ENCODE assay signal across 14 cellular contexts in genomic region chr9:99197124-99197630, GRCh38. TPM values are rescaled to one million over a fixed set of nuclear protein-coding genes. Genes with fewer than 3 reads are reported as not detected.
DNase-seq lines count a peak whose midpoint lies in the region; ATAC-seq, FAIRE-seq and TF ChIP-seq lines count a peak whose summit lies in the region.
"Had no signal": no experiment of that assay in that cellular context is flagged by ENCODE, and none has a peak within 500 bp of the region (broad histone marks: within the 10 kb centered on the region; RNA-seq: fewer than 3 reads in every experiment).

No MANE protein-coding gene starts in this region.

- H2AFZ ChIP-seq in OCI-LY7 (ENCODE audit: low read length) = no peak overlapping the region
- H2AFZ ChIP-seq: PC-9 had no signal

- H3K4me2 ChIP-seq in A549 (no peak overlapping the region), OCI-LY7 (ENCODE audit: low read length) (no peak overlapping the region)
- H3K4me2 ChIP-seq: PC-9 had no signal

- no peaks in the 10 kb centered on the region for H3K36me3 ChIP-seq in OCI-LY7 (ENCODE audit: insufficient read depth, low read length)

- CTCF ChIA-PET in A549 (lab: Yijun Ruan, JAX) (interaction anchor here (1.1 to 8.0 kb wide), 4 partner anchors 11 to 459 kb away, joined by 3 to 66 read pairs (median 4); no protein-coding TSS in a partner anchor), OCI-LY7 (lab: Charles Lee; ENCODE audit: unreplicated experiment) (no interaction called here)

- DNase-seq in A549 (ENCODE audit: low read depth in 1 of 2, low spot score in 1 of 2) = no peak
- DNase-seq in DMS 273 treated with DMSO at 0.1 percent for 48 hours (lab: John Stamatoyannopoulos, UW) = peak; percentile 4
- DNase-seq in NCI-H524 (lab: John Stamatoyannopoulos, UW) = peak; percentile 90 to 96
- peak; percentile 70 for DNase-seq in cerebellum (ENCODE audit: low spot score)
- DNase-seq in D341Med (ENCODE audit: low spot score) = no peak
- no peak for DNase-seq in OCI-LY7 (ENCODE audit: low spot score)
- DNase-seq in RKO (ENCODE audit: low spot score) = no peak
- DNase-seq: CD4-positive, alpha-beta memory T cell; KBM-7; NCI-H1092; NCI-H510A; PC-9; T-cell had no signal

- TF ChIP-seq POLR2A in A549 (IDR thresholded peaks at IDR 0.05; ENCODE audit: low read length) = no peak

- intact Hi-C loops in OCI-LY7 (cut with micrococcal nuclease; ENCODE audit: unreplicated experiment) = no loop called here

- H3K4me1 ChIP-seq in A549 = no peaks in the 10 kb centered on the region
- no peaks in the 10 kb centered on the region for H3K4me1 ChIP-seq in OCI-LY7 (ENCODE audit: insufficient read depth, low read length, poor library complexity, severe bottlenecking)

- no peaks in the 10 kb centered on the region for H3K79me2 ChIP-seq in OCI-LY7 (ENCODE audit: insufficient read depth, low read depth, low read length)

- ATAC-seq in A549 = peak; percentile 40 to 58; a peak in 3 of 6 replicates
- ATAC-seq in HG03460 (IDR thresholded peaks at IDR 0.05; ENCODE audit: unreplicated experiment) = no peak
- ATAC-seq: T-cell had no signal

- no peak for FAIRE-seq in A549 (lab: Jason Lieb, UNC)

- POLR2A ChIA-PET in A549 (lab: Yijun Ruan, JAX) (interaction anchor here (1.9 kb wide), 1 partner anchor 25 kb away, joined by 7 read pairs; the partner anchor contains the start of genes ALG2 and SEC61B), OCI-LY7 (lab: Charles Lee) (interaction anchor here (0.8 to 1.3 kb wide), 6 partner anchors 8 to 163 kb away, joined by 3 to 5 read pairs (median 3); no protein-coding TSS in a partner anchor)

- no peaks in the 10 kb centered on the region for H4K20me1 ChIP-seq in OCI-LY7 (ENCODE audit: insufficient read depth, low read length)

- TF ChIP-seq CTCF in A549 (IDR thresholded peaks at IDR 0.05) (no peak), OCI-LY7 (conservative IDR thresholded peaks at IDR 0.05; ENCODE audit: low read length) (no peak)

- TF ChIP-seq EP300 in A549 (IDR thresholded peaks at IDR 0.05) = no peak

- H3K27ac ChIP-seq in A549 (no peak overlapping the region), OCI-LY7 (ENCODE audit: low read depth, low read length, poor library complexity, severe bottlenecking) (no peak overlapping the region)
- H3K27ac ChIP-seq: PC-9 had no signal

- 60% methylated on average over 3 of the region's 3 CpGs for WGBS in A549 (ENCODE audit: missing lambda C conversion rate)

- H3K9me3 ChIP-seq in A549 = no peaks in the 10 kb centered on the region
- no peaks in the 10 kb centered on the region for H3K9me3 ChIP-seq in OCI-LY7 (ENCODE audit: low read length)

- BruUV-seq in OCI-LY7 (replicated peaks; lab: Mats Ljungman, UMichigan) = no TSS peak

- H3K9me2 ChIP-seq in OCI-LY7 (ENCODE audit: insufficient read depth, low read length) = no peaks in the 10 kb centered on the region

- no peak for TF ChIP-seq RAD21 in A549 (conservative IDR thresholded peaks at IDR 0.05 in 1 of 2, IDR thresholded peaks at IDR 0.05 in 1 of 2)

- H3K4me3 ChIP-seq in A549 = no peak overlapping the region
- no peak overlapping the region for H3K4me3 ChIP-seq in OCI-LY7 (ENCODE audit: low read depth, low read length, poor library complexity, severe bottlenecking)
- H3K4me3 ChIP-seq: PC-9 had no signal

TF ChIP-seq in A549, 52 proteins besides CTCF, POLR2A, EP300 and RAD21:
- TF ChIP-seq POLR2AphosphoS2 (conservative IDR thresholded peaks at IDR 0.05; ENCODE audit: low read length) (no peak), BHLHE40 (IDR thresholded peaks at IDR 0.05; ENCODE audit: low read depth, low read length) (no peak), ZNF302 (CRISPR knock-in tag; IDR thresholded peaks at IDR 0.05) (no peak), MAFK (IDR thresholded peaks at IDR 0.05; ENCODE audit: partially characterized antibody) (no peak), HOXB13 (CRISPR knock-in tag; IDR thresholded peaks at IDR 0.05; ENCODE audit: low read depth) (no peak), NFE2L2 (conservative IDR thresholded peaks at IDR 0.05; ENCODE audit: low read length) (no peak), MAZ (IDR thresholded peaks at IDR 0.05; ENCODE audit: borderline replicate concordance, low read depth, low read length) (no peak), HEYL (CRISPR knock-in tag; IDR thresholded peaks at IDR 0.05) (no peak), KDM1A (IDR thresholded peaks at IDR 0.05; ENCODE audit: low read depth) (no peak)
- TF ChIP-seq, protein P1, sequence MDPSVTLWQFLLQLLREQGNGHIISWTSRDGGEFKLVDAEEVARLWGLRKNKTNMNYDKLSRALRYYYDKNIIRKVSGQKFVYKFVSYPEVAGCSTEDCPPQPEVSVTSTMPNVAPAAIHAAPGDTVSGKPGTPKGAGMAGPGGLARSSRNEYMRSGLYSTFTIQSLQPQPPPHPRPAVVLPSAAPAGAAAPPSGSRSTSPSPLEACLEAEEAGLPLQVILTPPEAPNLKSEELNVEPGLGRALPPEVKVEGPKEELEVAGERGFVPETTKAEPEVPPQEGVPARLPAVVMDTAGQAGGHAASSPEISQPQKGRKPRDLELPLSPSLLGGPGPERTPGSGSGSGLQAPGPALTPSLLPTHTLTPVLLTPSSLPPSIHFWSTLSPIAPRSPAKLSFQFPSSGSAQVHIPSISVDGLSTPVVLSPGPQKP (IDR thresholded peaks at IDR 0.05; ENCODE audit: low read depth, low read length) = no peak

RNA-seq across cellular contexts. Expression of gene ALG2, which starts 24.6 kb away (rescaled TPM):
- polyA plus RNA-seq in A549 (2011; rRNA removed) (76.3 and 77.9 TPM in 2 replicates), A549 (2017; fragmentation: RNase III; extraction: RNeasy Plus Mini Kit Qiagen cat#74134 plus additional on column Dnase treatment) (26.1 to 26.6 TPM (median 26.2 TPM) in 3 replicates)
- polyA plus RNA-seq in A549 (2012; cell fraction: cytosol; rRNA removed) = 25.9 and 32.9 TPM in 2 replicates
- 19.5 and 23.9 TPM in 2 replicates for polyA plus RNA-seq in A549 (2012; cell fraction: nucleus; rRNA removed)
- 32.8 and 33.5 TPM in 2 replicates for polyA minus RNA-seq in A549 (2011; rRNA and poly(A)+ RNA removed)
- total RNA-seq in cerebellum (17.1 TPM), OCI-LY7 (2022) (35.2 and 35.3 TPM in 2 replicates)
- 22.2 and 26.5 TPM in 2 replicates for total RNA-seq in OCI-LY7 (2014; rRNA removed; shearing (Covaris generic))

RNA-seq across cellular contexts. Expression of gene SEC61B, which starts 24.9 kb away (rescaled TPM):
- 190 and 194 TPM in 2 replicates for polyA plus RNA-seq in A549 (2011; rRNA removed)
- 183 and 195 TPM in 2 replicates for polyA plus RNA-seq in A549 (2012; cell fraction: cytosol; rRNA removed)
- polyA plus RNA-seq in A549 (2012; cell fraction: nucleus; rRNA removed) = 109 and 147 TPM in 2 replicates
- polyA plus RNA-seq in A549 (2017; fragmentation: RNase III; extraction: RNeasy Plus Mini Kit Qiagen cat#74134 plus additional on column Dnase treatment) = 274 to 284 TPM (median 275 TPM) in 3 replicates
- 35.7 and 38.6 TPM in 2 replicates for polyA minus RNA-seq in A549 (2011; rRNA and poly(A)+ RNA removed)
- 30.0 TPM for total RNA-seq in cerebellum
- total RNA-seq in OCI-LY7 (2014; rRNA removed; shearing (Covaris generic)) = 97.5 and 106 TPM in 2 replicates
- 234 and 279 TPM in 2 replicates for total RNA-seq in OCI-LY7 (2022)

Comparison
In these comparisons a context has a peak if more than half of its experiments do, and no peak if none do; other contexts are left out.
1. DNase-seq: peak in DMS 273 treated with DMSO at 0.1 percent for 48 hours (single experiment), NCI-H524 (2 of 2) and cerebellum (single experiment); none in A549 (0 of 2), D341Med (single experiment), OCI-LY7 (single experiment) and RKO (single experiment).